25 cellular contexts compared by ENCODE assay signal in the genomic region with DNA sequence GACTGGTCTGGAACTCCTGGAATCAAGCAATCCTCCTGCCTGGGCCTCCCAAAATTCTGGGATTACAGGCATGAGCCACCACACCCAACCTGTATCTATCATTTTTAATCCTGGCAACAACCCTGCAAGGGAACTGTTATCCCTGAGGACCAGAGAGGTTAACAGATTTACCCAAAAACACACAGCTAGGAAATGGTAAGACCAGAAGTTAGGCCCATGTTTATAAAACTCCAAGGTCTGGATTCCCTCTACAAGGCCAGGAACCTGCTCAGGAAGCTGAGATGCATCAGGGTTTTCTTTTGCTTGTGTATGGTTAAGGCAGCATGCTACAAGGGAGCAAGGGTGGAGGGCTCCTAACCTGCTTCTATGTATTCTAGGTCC.
"Had no signal": no experiment of that assay in that cellular context is flagged by ENCODE, and none has a peak within 500 bp of the region (broad histone marks: within the 10 kb centered on the region; RNA-seq: fewer than 3 reads in every experiment).

No MANE protein-coding gene starts in this region.

- DNase-seq: occipital lobe; ovary; posterior cingulate gyrus; psoas muscle; right cardiac atrium; right lobe of liver; sigmoid colon; small intestine; stimulated activated CD4-positive, alpha-beta T cell treated with anti-CD3 and anti-CD28 coated beads, Interleukin-15, amount 100 ng/mL, for 24 hours; stimulated activated CD4-positive, alpha-beta T cell treated with anti-CD3 and anti-CD28 coated beads, Interleukin-2, amount 100 ng/mL, for 24 hours; stimulated activated CD4-positive, alpha-beta T cell treated with anti-CD3 and anti-CD28 coated beads, Interleukin-2, amount 100 ng/mL, for 48 hours; stimulated activated CD4-positive, alpha-beta T cell treated with anti-CD3 and anti-CD28 coated beads, Interleukin-4, amount 100 ng/mL, for 24 hours; stimulated activated naive B cell treated with anti-CD40 and anti-IgM and Interleukin-4, amounts not matched to agents 10 μg/mL and 1 μg/mL and 100 μg/mL, for 72 hours; stimulated activated naive CD4-positive, alpha-beta T cell treated with Interleukin-2 at 50 U/mL for 16 hours; stomach; thyroid gland; trophoblast cell; upper lobe of left lung had no signal

- H3K79me2 ChIP-seq: parathyroid adenoma had no signal

- H3K4me3 ChIP-seq: neural progenitor cell, ovary, psoas muscle, right lobe of liver, sigmoid colon, stomach, thoracic aorta, thyroid gland, tibial nerve, upper lobe of left lung, vagina had no signal

- H3K9ac ChIP-seq: neural progenitor cell, parathyroid adenoma had no signal

- FAIRE-seq: small intestine, urothelium cell line had no signal

- H2AFZ ChIP-seq: neural progenitor cell, parathyroid adenoma had no signal

- H3K36me3 ChIP-seq: neural progenitor cell, ovary, right lobe of liver, thoracic aorta, thyroid gland, upper lobe of left lung, vagina had no signal

- ATAC-seq: psoas muscle; right cardiac atrium; right lobe of liver; stimulated activated effector memory CD8-positive, alpha-beta T cell treated with anti-CD3 and anti-CD28 coated beads, Interleukin-12 subunit alpha, Interleukin-12 subunit beta, amount 100 ng/mL, for 72 hours; stimulated activated naive B cell treated with anti-CD40 and anti-IgM and Interleukin-4, amounts not matched to agents 10 μg/mL and 1 μg/mL and 100 μg/mL, for 72 hours had no signal

- H3K9me3 ChIP-seq: ovary, psoas muscle, right lobe of liver, sigmoid colon, stomach, thoracic aorta, thyroid gland, tibial nerve, upper lobe of left lung, vagina had no signal

- H3K4me2 ChIP-seq: neural progenitor cell had no signal

- H3K27ac ChIP-seq: neural progenitor cell, ovary, parathyroid adenoma, psoas muscle, right lobe of liver, sigmoid colon, stomach, thoracic aorta, thyroid gland, tibial nerve, upper lobe of left lung, vagina had no signal

- H3K27me3 ChIP-seq: ovary, right lobe of liver, thyroid gland, vagina had no signal
